22 cellular contexts compared by ENCODE assay signal in genomic region chr5:145161384-145161783, GRCh38.
"Had no signal": no experiment of that assay in that cellular context is flagged by ENCODE, and none has a peak within 500 bp of the region (broad histone marks: within the 10 kb centered on the region; RNA-seq: fewer than 3 reads in every experiment).

No MANE protein-coding gene starts in this region.

- FAIRE-seq: kidney, urothelium cell line had no signal

- H3K36me3 ChIP-seq: colonic mucosa, esophagus squamous epithelium, gastroesophageal sphincter, left ventricle myocardium inferior, lower lobe of right lung, neutrophil, suprapubic skin, thyroid gland had no signal

- DNase-seq: colonic mucosa; dermis blood vessel endothelial cell; esophagus squamous epithelium; foreskin fibroblast; glutamatergic neuron; immature natural killer cell; kidney; left cardiac atrium; left ventricle myocardium inferior; lower lobe of right lung; midbrain; naive B cell; psoas muscle; retina; stimulated activated CD8-positive, alpha-beta memory T cell treated with anti-CD3 and anti-CD28 coated beads, Interleukin-4, amount 100 ng/mL, for 48 hours; stimulated activated naive CD8-positive, alpha-beta T cell treated with anti-CD3 and anti-CD28 coated beads, Interleukin-15, Interleukin-2, amounts not matched to agents 100 U/mL and 50 U/mL, for 24 hours; thyroid gland had no signal

- H3K9me3 ChIP-seq: colonic mucosa, esophagus squamous epithelium, gastroesophageal sphincter, left ventricle myocardium inferior, lower lobe of right lung, psoas muscle, suprapubic skin, thyroid gland had no signal

- H3K27ac ChIP-seq: colonic mucosa, esophagus squamous epithelium, gastroesophageal sphincter, left ventricle myocardium inferior, lower lobe of right lung, neutrophil, psoas muscle, skin epidermis, suprapubic skin, thyroid gland had no signal

- H3K27me3 ChIP-seq: colonic mucosa, gastroesophageal sphincter, neutrophil, suprapubic skin, thyroid gland had no signal

- H3K4me1 ChIP-seq: colonic mucosa, esophagus squamous epithelium, gastroesophageal sphincter, left ventricle myocardium inferior, lower lobe of right lung, psoas muscle, suprapubic skin, thyroid gland had no signal

- H3K4me3 ChIP-seq: colonic mucosa, esophagus squamous epithelium, gastroesophageal sphincter, left ventricle myocardium inferior, lower lobe of right lung, psoas muscle, skin epidermis, suprapubic skin, thyroid gland had no signal
